1 cellular context compared by ENCODE assay signal in genomic region chr5:150431574-150431973, GRCh38.
TF ChIP-seq lines count a peak whose summit lies in the region.

No MANE protein-coding gene starts in this region.

TF ChIP-seq in GM12878, 131 proteins besides CTCF, POLR2A, EP300 and RAD21:
- 0 out of 2 replicates have a peak, but pooled peaks have one; percentile 1 for TF ChIP-seq RUNX3 (IDR thresholded peaks at IDR 0.05; ENCODE audit: low read length)
- no peak for TF ChIP-seq BHLHE40 (IDR thresholded peaks at IDR 0.05; ENCODE audit: borderline replicate concordance in 1 of 2, low read depth in 2 of 2, low read length in 1 of 2)
- TF ChIP-seq SMAD5 (IDR thresholded peaks at IDR 0.05; ENCODE audit: low read depth), result no peak
- no peak for TF ChIP-seq POLR2AphosphoS5 (IDR thresholded peaks at IDR 0.05; ENCODE audit: low read length)
- peak; percentile 36; the same call in 1 of the 2 replicates for TF ChIP-seq SPI1 (IDR thresholded peaks at IDR 0.05; ENCODE audit: borderline replicate concordance, insufficient read depth, low read depth, low read length)
- TF ChIP-seq ZNF217 (IDR thresholded peaks at IDR 0.05), result no peak
- TF ChIP-seq NFYA (IDR thresholded peaks at IDR 0.05; ENCODE audit: borderline replicate concordance, low read depth, low read length), result no peak
- 0 out of 2 replicates have a peak, but pooled peaks have one; percentile 22 for TF ChIP-seq IKZF1 (conservative IDR thresholded peaks at IDR 0.05)
